28 cellular contexts compared by ENCODE assay signal in genomic region chr14:88856786-88857366, GRCh38. TPM values are rescaled to one million over a fixed set of nuclear protein-coding genes. Genes with fewer than 3 reads are reported as not detected.
A peak's percentile ranks its signal among the peaks of the same experiment; 100 is the strongest.
DNase-seq lines count a peak whose midpoint lies in the region; ATAC-seq and TF ChIP-seq lines count a peak whose summit lies in the region.
"Had no signal": no experiment of that assay in that cellular context is flagged by ENCODE, and none has a peak within 500 bp of the region (broad histone marks: within the 10 kb centered on the region; RNA-seq: fewer than 3 reads in every experiment).

No MANE protein-coding gene starts in this region.

- TF ChIP-seq CTCF in choroid plexus epithelial cell (conservative IDR thresholded peaks at IDR 0.05; ENCODE audit: low read depth, low read length) = no peak

- intact Hi-C loops in cardiac septum (cut with DNase I) = no loop called here

- no peak overlapping the region for H3K4me3 ChIP-seq in choroid plexus epithelial cell (ENCODE audit: low read depth, low read length)
- H3K4me3 ChIP-seq: adrenal gland, left ventricle myocardium inferior, psoas muscle, sigmoid colon had no signal

- no peak for ATAC-seq in GM19324 (IDR thresholded peaks at IDR 0.05; ENCODE audit: low FRiP score, unreplicated experiment)
- ATAC-seq: activated CD8-positive, alpha-beta memory T cell treated with anti-CD3 and anti-CD28 coated beads, Interleukin-2, amount 10 ng/mL, durations not matched to agents 7 days and 5 days; esophagus mucosa; naive thymus-derived CD4-positive, alpha-beta T cell; psoas muscle; WTC11 had no signal

- DNase-seq in DMS 273 (lab: John Stamatoyannopoulos, UW; ENCODE audit: unreplicated experiment) (peak; percentile 39), DMS 273 treated with DMSO at 0.1 percent for 48 hours (lab: John Stamatoyannopoulos, UW) (no peak), NCI-H82 treated with DMSO at 0.1 percent for 48 hours (lab: John Stamatoyannopoulos, UW; ENCODE audit: unreplicated experiment) (peak; percentile 84), choroid plexus epithelial cell (ENCODE audit: low read depth) (peak; percentile 65), cardiac septum (ENCODE audit: low spot score) (no peak), NCI-H2196 (lab: John Stamatoyannopoulos, UW; ENCODE audit: unreplicated experiment) (no peak), DMS79 (lab: John Stamatoyannopoulos, UW) (no peak)
- DNase-seq: activated CD8-positive, alpha-beta memory T cell treated with anti-CD3 and anti-CD28 coated beads, Interleukin-2, amount 10 ng/mL, durations not matched to agents 7 days and 5 days; activated naive CD4-positive, alpha-beta T cell treated with Interleukin-2 at 50 U/mL for 16 hours; activated T-cell treated with anti-CD3 and anti-CD28 coated beads, Interleukin-2, amount 50 U/mL, for 48 hours; adrenal gland; CD4-positive, CD25-positive, alpha-beta regulatory T cell; endodermal cell; GF-D8; H9; KG1; left ventricle myocardium inferior; naive thymus-derived CD4-positive, alpha-beta T cell; NCI-H1417 treated with DMSO at 0.1 percent for 48 hours; NCI-H2081; NCI-H446; psoas muscle; SHP77; sigmoid colon; stimulated activated naive CD4-positive, alpha-beta T cell treated with Interleukin-2 at 50 U/mL for 16 hours had no signal

RNA-seq across cellular contexts. Expression of gene TTC8, which starts 32.4 kb away (rescaled TPM):
- total RNA-seq in cardiac septum = 12.2 TPM

Comparison
In these comparisons a context has a peak if more than half of its experiments do, and no peak if none do; other contexts are left out.
1. DNase-seq: peak in DMS 273 (single experiment), NCI-H82 treated with DMSO at 0.1 percent for 48 hours (single experiment) and choroid plexus epithelial cell (single experiment); none in DMS 273 treated with DMSO at 0.1 percent for 48 hours (single experiment), cardiac septum (single experiment), NCI-H2196 (single experiment) and DMS79 (single experiment).